Comparison of ENCODE assay signal across 22 cellular contexts in genomic region chr1:108865316-108865910, GRCh38. TPM values are rescaled to one million over a fixed set of nuclear protein-coding genes. Genes with fewer than 3 reads are reported as not detected.
DNase-seq lines count a peak whose midpoint lies in the region; TF ChIP-seq lines count a peak whose summit lies in the region.
"Had no signal": no experiment of that assay in that cellular context is flagged by ENCODE, and none has a peak within 500 bp of the region (broad histone marks: within the 10 kb centered on the region; RNA-seq: fewer than 3 reads in every experiment).

No MANE protein-coding gene starts in this region.

- no peaks in the 10 kb centered on the region for H4K20me1 ChIP-seq in hepatocyte (ENCODE audit: insufficient read depth, poor library complexity, severe bottlenecking)

- in situ Hi-C loops in transverse colon (cut with MboI; ENCODE audit: low pct_ligation_motif_present in 1 of 4, low pct_unique_long_range_greater_than_20kb in 1 of 4, low sequenced_read_pairs in 3 of 4): no loop called here

- DNase-seq in NCI-H82 (lab: John Stamatoyannopoulos, UW): peak; percentile 38
- DNase-seq in NCI-H82 treated with DMSO at 0.1 percent for 48 hours (lab: John Stamatoyannopoulos, UW; ENCODE audit: unreplicated experiment): no peak
- DNase-seq in SW480 (ENCODE audit: low spot score): peak; percentile 94
- peak; percentile 46 for DNase-seq in hepatocyte (ENCODE audit: low spot score)
- DNase-seq in transverse colon: peak; percentile 44
- DNase-seq in NCI-H226: no peak
- no peak for DNase-seq in DMS79 treated with DMSO at 0.1 percent for 48 hours (lab: John Stamatoyannopoulos, UW)
- DNase-seq in ecto neural progenitor cell (ENCODE audit: low spot score): no peak
- DNase-seq: activated CD4-positive, alpha-beta T cell treated with anti-CD3 and anti-CD28 coated beads for 4 hours; activated naive CD4-positive, alpha-beta T cell treated with Interleukin-2 at 50 U/mL for 16 hours; activated T-cell treated with anti-CD3 and anti-CD28 coated beads, Interleukin-2, amount 50 U/mL, for 4 hours; AML-193; IMR-90; MG63; NCI-H1417 treated with DMSO at 0.1 percent for 48 hours; NCI-H2081 treated with DMSO at 0.1 percent for 48 hours; NCI-H524; RPMI8226; stimulated activated CD4-positive, alpha-beta T cell treated with anti-CD3 and anti-CD28 coated beads, Interleukin-1b, Interleukin-23, amount 100 ng/mL, for 48 hours had no signal

- H3K4me3 ChIP-seq in hepatocyte (no peak overlapping the region), transverse colon (no peak overlapping the region)
- H3K4me3 ChIP-seq: MG63, SK-N-MC, skin epidermis had no signal

- H3K4me2 ChIP-seq in hepatocyte: no peak overlapping the region

- TF ChIP-seq CTCF in hepatocyte (IDR thresholded peaks at IDR 0.05; ENCODE audit: poor library complexity) (no peak), transverse colon (IDR thresholded peaks at IDR 0.05) (no peak)

- H3K36me3 ChIP-seq in hepatocyte (replicated peaks; ENCODE audit: insufficient read depth, low read depth) (no peaks in the 10 kb centered on the region), transverse colon (no peaks in the 10 kb centered on the region)
- H3K36me3 ChIP-seq: MG63, neutrophil had no signal

- H3K79me2 ChIP-seq in hepatocyte: no peaks in the 10 kb centered on the region

- no peak overlapping the region for H2AFZ ChIP-seq in hepatocyte

- WGBS in hepatocyte (ENCODE audit: low lambda C conversion rate, missing lambda C conversion rate): 70% methylated on average over 4 of the region's 4 CpGs
- 30 to 46% methylated on average over 3 to 4 of the region's 4 CpGs for WGBS in transverse colon (ENCODE audit: low coverage in 1 of 2), 2 donors

- intact Hi-C loops in transverse colon (cut with DNase I; ENCODE audit: low total_unique reads): no loop called here

- H3K27ac ChIP-seq in hepatocyte (peak overlapping the region; percentile 58), transverse colon (peak overlapping the region; percentile 19 to 38 (median 28))
- H3K27ac ChIP-seq: neutrophil, SK-N-MC had no signal

- TF ChIP-seq EP300 in transverse colon (IDR thresholded peaks at IDR 0.05; ENCODE audit: low read depth): no peak

- H3K4me1 ChIP-seq in hepatocyte (ENCODE audit: insufficient read depth) (no peaks in the 10 kb centered on the region), transverse colon (no peaks in the 10 kb centered on the region)

- H3K27me3 ChIP-seq in hepatocyte (no peaks in the 10 kb centered on the region), transverse colon (no peaks in the 10 kb centered on the region)
- H3K27me3 ChIP-seq: neutrophil had no signal

- H3K9me2 ChIP-seq in hepatocyte (replicated peaks; ENCODE audit: insufficient read depth): no peaks in the 10 kb centered on the region

- no peak for TF ChIP-seq POLR2A in transverse colon (IDR thresholded peaks at IDR 0.05)

- H3K9me3 ChIP-seq in hepatocyte (ENCODE audit: low read depth) (no peaks in the 10 kb centered on the region), transverse colon (no peaks in the 10 kb centered on the region)
- H3K9me3 ChIP-seq: MG63, neutrophil had no signal

RNA-seq across cellular contexts. Expression of gene AKNAD1, which starts 8.5 kb away (rescaled TPM):
- total RNA-seq in hepatocyte (0.20 and 0.80 TPM in 2 replicates), transverse colon (not detected)
- polyA plus RNA-seq in hepatocyte: not detected in 2 replicates
- total RNA-seq: activated T-cell treated with anti-CD3 and anti-CD28 coated beads, Interleukin-2, amount 50 U/mL, for 4 hours had no signal

RNA-seq across cellular contexts. Expression of gene GPSM2, which starts 11.4 kb away (rescaled TPM):
- total RNA-seq in hepatocyte (12.8 and 21.6 TPM in 2 replicates), transverse colon (10 to 100 TPM in 3 of 4 donors, 1 to 10 TPM in 1; 9.7 to 31.0 (median 23.8) TPM)
- polyA plus RNA-seq in hepatocyte: 7.2 and 7.3 TPM in 2 replicates

Comparison
In these comparisons a context has a peak if more than half of its experiments do, and no peak if none do; other contexts are left out.
1. DNase-seq: peak in NCI-H82 (single experiment), SW480 (single experiment), hepatocyte (single experiment) and transverse colon (single experiment); none in NCI-H82 treated with DMSO at 0.1 percent for 48 hours (single experiment), NCI-H226 (single experiment), DMS79 treated with DMSO at 0.1 percent for 48 hours (single experiment) and ecto neural progenitor cell (single experiment).